Comparison of ENCODE assay signal across 7 cellular contexts in the genomic region with DNA sequence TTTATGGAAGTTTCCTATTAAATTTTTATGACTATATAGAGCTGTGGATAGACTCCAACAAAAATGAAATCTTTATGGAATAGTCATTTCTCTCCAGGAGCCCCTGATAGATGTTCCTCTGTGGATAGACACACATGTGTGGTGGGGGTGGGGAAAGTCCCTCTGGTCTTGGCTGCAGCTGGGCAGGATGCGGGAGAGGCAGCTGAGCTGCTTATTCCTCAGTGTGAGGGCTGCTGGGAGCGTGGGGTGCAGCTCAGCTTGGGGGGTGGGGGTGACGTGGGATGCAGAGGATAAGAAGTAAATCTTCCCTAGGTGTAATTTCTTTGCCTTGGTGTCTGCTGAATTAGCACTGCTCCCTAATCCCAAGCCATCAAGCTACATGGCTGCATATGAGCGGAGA.
DNase-seq lines count a peak whose midpoint lies in the region; ATAC-seq lines count a peak whose summit lies in the region.
"Not testable (repeated sequence)": the region's sequence is repeated elsewhere in the genome, so short reads cannot be mapped to it uniquely, and the experiment has no call there.

No MANE protein-coding gene starts in this region.

- peak; percentile 45 for ATAC-seq in stimulated activated effector memory CD8-positive, alpha-beta T cell treated with anti-CD3 and anti-CD28 coated beads, Interleukin-12 subunit alpha, Interleukin-12 subunit beta, amount 100 ng/mL, for 72 hours

- peak; percentile 59 for DNase-seq in activated CD4-positive, alpha-beta T cell treated with anti-CD3 and anti-CD28 coated beads, Interleukin-2, amount 10 ng/mL, durations not matched to agents 24 days and 14 days
- peak; percentile 19 for DNase-seq in activated T-cell treated with anti-CD3 and anti-CD28 coated beads for 4 hours
- DNase-seq in activated naive CD4-positive, alpha-beta T cell treated with anti-CD3 and anti-CD28 coated beads, Interleukin-2, amount 10 ng/mL, durations not matched to agents 7 days and 5 days = peak; percentile 27
- DNase-seq in dermis blood vessel endothelial cell = peak; percentile 14
- peak; percentile 31 to 41 for DNase-seq in stimulated activated CD4-positive, alpha-beta T cell treated with anti-CD3 and anti-CD28 coated beads, Interleukin-12 subunit alpha, Interleukin-12 subunit beta, amount 100 ng/mL, for 24 hours (ENCODE audit: low read depth in 2 of 2)
- DNase-seq in stimulated activated CD4-positive, alpha-beta T cell treated with anti-CD3 and anti-CD28 coated beads, Interleukin-4, amount 100 ng/mL, for 1 hour = peak; percentile 48
- not testable (repeated sequence) for DNase-seq in stimulated activated effector memory CD8-positive, alpha-beta T cell treated with anti-CD3 and anti-CD28 coated beads, Interleukin-12 subunit alpha, Interleukin-12 subunit beta, amount 100 ng/mL, for 72 hours (ENCODE audit: low spot score in 2 of 2)

- peaks cover 11% of the 10 kb centered on the region for H3K36me3 Mint-ChIP-seq in activated CD4-positive, alpha-beta T cell treated with anti-CD3 and anti-CD28 coated beads, Interleukin-2, amount 10 ng/mL, durations not matched to agents 24 days and 14 days (ENCODE audit: low read depth)
- not testable (repeated sequence) for H3K36me3 Mint-ChIP-seq in activated naive CD4-positive, alpha-beta T cell treated with anti-CD3 and anti-CD28 coated beads, Interleukin-2, amount 10 ng/mL, durations not matched to agents 7 days and 5 days; stimulated activated effector memory CD8-positive, alpha-beta T cell treated with anti-CD3 and anti-CD28 coated beads, Interleukin-12 subunit alpha, Interleukin-12 subunit beta, amount 100 ng/mL, for 72 hours

- CTCF ChIA-PET in activated naive CD4-positive, alpha-beta T cell treated with anti-CD3 and anti-CD28 coated beads, Interleukin-2, amount 10 ng/mL, durations not matched to agents 7 days and 5 days (lab: Charles Lee) = not testable (repeated sequence)

- H3K4me3 Mint-ChIP-seq in activated CD4-positive, alpha-beta T cell treated with anti-CD3 and anti-CD28 coated beads, Interleukin-2, amount 10 ng/mL, durations not matched to agents 24 days and 14 days; activated naive CD4-positive, alpha-beta T cell treated with anti-CD3 and anti-CD28 coated beads, Interleukin-2, amount 10 ng/mL, durations not matched to agents 7 days and 5 days; stimulated activated effector memory CD8-positive, alpha-beta T cell treated with anti-CD3 and anti-CD28 coated beads, Interleukin-12 subunit alpha, Interleukin-12 subunit beta, amount 100 ng/mL, for 72 hours: not testable (repeated sequence)

- H3K4me1 Mint-ChIP-seq in activated CD4-positive, alpha-beta T cell treated with anti-CD3 and anti-CD28 coated beads, Interleukin-2, amount 10 ng/mL, durations not matched to agents 24 days and 14 days; activated naive CD4-positive, alpha-beta T cell treated with anti-CD3 and anti-CD28 coated beads, Interleukin-2, amount 10 ng/mL, durations not matched to agents 7 days and 5 days; stimulated activated effector memory CD8-positive, alpha-beta T cell treated with anti-CD3 and anti-CD28 coated beads, Interleukin-12 subunit alpha, Interleukin-12 subunit beta, amount 100 ng/mL, for 72 hours: not testable (repeated sequence)

- H3K27ac Mint-ChIP-seq in activated CD4-positive, alpha-beta T cell treated with anti-CD3 and anti-CD28 coated beads, Interleukin-2, amount 10 ng/mL, durations not matched to agents 24 days and 14 days; activated naive CD4-positive, alpha-beta T cell treated with anti-CD3 and anti-CD28 coated beads, Interleukin-2, amount 10 ng/mL, durations not matched to agents 7 days and 5 days; stimulated activated effector memory CD8-positive, alpha-beta T cell treated with anti-CD3 and anti-CD28 coated beads, Interleukin-12 subunit alpha, Interleukin-12 subunit beta, amount 100 ng/mL, for 72 hours: not testable (repeated sequence)

- not testable (repeated sequence) for H3K9me3 Mint-ChIP-seq in activated CD4-positive, alpha-beta T cell treated with anti-CD3 and anti-CD28 coated beads, Interleukin-2, amount 10 ng/mL, durations not matched to agents 24 days and 14 days; activated naive CD4-positive, alpha-beta T cell treated with anti-CD3 and anti-CD28 coated beads, Interleukin-2, amount 10 ng/mL, durations not matched to agents 7 days and 5 days; stimulated activated effector memory CD8-positive, alpha-beta T cell treated with anti-CD3 and anti-CD28 coated beads, Interleukin-12 subunit alpha, Interleukin-12 subunit beta, amount 100 ng/mL, for 72 hours

- intact Hi-C loops in activated CD4-positive, alpha-beta T cell treated with anti-CD3 and anti-CD28 coated beads, Interleukin-2, amount 10 ng/mL, durations not matched to agents 24 days and 14 days (cut with micrococcal nuclease) = not testable (repeated sequence)

- not testable (repeated sequence) for H3K27me3 Mint-ChIP-seq in activated CD4-positive, alpha-beta T cell treated with anti-CD3 and anti-CD28 coated beads, Interleukin-2, amount 10 ng/mL, durations not matched to agents 24 days and 14 days; activated naive CD4-positive, alpha-beta T cell treated with anti-CD3 and anti-CD28 coated beads, Interleukin-2, amount 10 ng/mL, durations not matched to agents 7 days and 5 days
